ENCODE assay signal across 1 cellular context in the genomic region with DNA sequence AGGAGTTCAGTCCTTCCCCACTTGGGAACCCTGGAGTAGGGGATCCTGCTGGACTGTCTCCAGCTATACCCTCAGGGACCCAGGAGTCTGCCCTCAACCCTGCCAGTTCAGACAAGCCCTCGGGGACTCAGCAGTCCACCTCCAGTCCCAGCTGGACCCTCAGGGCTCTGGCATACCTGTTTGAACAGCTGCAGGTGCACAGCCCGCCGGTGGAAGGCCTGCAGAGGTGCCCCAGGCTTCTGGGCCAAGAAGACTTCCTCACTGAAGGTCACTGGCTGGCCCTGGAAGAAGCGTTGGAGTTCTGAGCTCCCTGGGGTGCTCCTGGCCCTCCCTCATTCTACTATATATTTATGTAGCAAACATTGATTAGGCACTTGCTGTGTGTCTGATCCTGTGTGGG.
TF ChIP-seq lines count a peak whose summit lies in the region.

No MANE protein-coding gene starts in this region.

TF ChIP-seq in SK-N-SH, 30 proteins besides CTCF, POLR2A, EP300 and RAD21 (continued from another document):
- TF ChIP-seq, protein P1, sequence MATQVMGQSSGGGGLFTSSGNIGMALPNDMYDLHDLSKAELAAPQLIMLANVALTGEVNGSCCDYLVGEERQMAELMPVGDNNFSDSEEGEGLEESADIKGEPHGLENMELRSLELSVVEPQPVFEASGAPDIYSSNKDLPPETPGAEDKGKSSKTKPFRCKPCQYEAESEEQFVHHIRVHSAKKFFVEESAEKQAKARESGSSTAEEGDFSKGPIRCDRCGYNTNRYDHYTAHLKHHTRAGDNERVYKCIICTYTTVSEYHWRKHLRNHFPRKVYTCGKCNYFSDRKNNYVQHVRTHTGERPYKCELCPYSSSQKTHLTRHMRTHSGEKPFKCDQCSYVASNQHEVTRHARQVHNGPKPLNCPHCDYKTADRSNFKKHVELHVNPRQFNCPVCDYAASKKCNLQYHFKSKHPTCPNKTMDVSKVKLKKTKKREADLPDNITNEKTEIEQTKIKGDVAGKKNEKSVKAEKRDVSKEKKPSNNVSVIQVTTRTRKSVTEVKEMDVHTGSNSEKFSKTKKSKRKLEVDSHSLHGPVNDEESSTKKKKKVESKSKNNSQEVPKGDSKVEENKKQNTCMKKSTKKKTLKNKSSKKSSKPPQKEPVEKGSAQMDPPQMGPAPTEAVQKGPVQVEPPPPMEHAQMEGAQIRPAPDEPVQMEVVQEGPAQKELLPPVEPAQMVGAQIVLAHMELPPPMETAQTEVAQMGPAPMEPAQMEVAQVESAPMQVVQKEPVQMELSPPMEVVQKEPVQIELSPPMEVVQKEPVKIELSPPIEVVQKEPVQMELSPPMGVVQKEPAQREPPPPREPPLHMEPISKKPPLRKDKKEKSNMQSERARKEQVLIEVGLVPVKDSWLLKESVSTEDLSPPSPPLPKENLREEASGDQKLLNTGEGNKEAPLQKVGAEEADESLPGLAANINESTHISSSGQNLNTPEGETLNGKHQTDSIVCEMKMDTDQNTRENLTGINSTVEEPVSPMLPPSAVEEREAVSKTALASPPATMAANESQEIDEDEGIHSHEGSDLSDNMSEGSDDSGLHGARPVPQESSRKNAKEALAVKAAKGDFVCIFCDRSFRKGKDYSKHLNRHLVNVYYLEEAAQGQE (IDR thresholded peaks at IDR 0.05; ENCODE audit: low read depth, low read length): no peak
- TF ChIP-seq MEF2A (IDR thresholded peaks at IDR 0.05; ENCODE audit: borderline replicate concordance, low read depth) (no peak), RCOR1 (IDR thresholded peaks at IDR 0.05; ENCODE audit: low read length) (no peak), ELF1 (IDR thresholded peaks at IDR 0.05) (no peak), NFIC (IDR thresholded peaks at IDR 0.05; ENCODE audit: borderline replicate concordance) (no peak)
- TF ChIP-seq, protein P2, sequence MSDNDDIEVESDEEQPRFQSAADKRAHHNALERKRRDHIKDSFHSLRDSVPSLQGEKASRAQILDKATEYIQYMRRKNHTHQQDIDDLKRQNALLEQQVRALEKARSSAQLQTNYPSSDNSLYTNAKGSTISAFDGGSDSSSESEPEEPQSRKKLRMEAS (IDR thresholded peaks at IDR 0.05; ENCODE audit: low read depth): no peak
- TF ChIP-seq, protein P3, sequence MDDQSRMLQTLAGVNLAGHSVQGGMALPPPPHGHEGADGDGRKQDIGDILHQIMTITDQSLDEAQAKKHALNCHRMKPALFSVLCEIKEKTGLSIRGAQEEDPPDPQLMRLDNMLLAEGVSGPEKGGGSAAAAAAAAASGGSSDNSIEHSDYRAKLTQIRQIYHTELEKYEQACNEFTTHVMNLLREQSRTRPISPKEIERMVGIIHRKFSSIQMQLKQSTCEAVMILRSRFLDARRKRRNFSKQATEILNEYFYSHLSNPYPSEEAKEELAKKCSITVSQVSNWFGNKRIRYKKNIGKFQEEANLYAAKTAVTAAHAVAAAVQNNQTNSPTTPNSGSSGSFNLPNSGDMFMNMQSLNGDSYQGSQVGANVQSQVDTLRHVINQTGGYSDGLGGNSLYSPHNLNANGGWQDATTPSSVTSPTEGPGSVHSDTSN (IDR thresholded peaks at IDR 0.05): no peak
